8 cellular contexts compared by ENCODE assay signal in genomic region chr7:27179503-27180430, GRCh38. TPM values are rescaled to one million over a fixed set of nuclear protein-coding genes. Genes with fewer than 3 reads are reported as not detected.
DNase-seq lines count a peak whose midpoint lies in the region; ATAC-seq and TF ChIP-seq lines count a peak whose summit lies in the region.

No MANE protein-coding gene starts in this region.

- H3K9me2 ChIP-seq in DOHH2 (replicated peaks; ENCODE audit: control insufficient read depth, low read length) = no peaks in the 10 kb centered on the region

- no peaks in the 10 kb centered on the region for H3K79me2 ChIP-seq in DOHH2 (ENCODE audit: control insufficient read depth, low read length)

- H3K9me3 ChIP-seq in DOHH2 (ENCODE audit: control insufficient read depth, insufficient read depth, low read length) = no peaks in the 10 kb centered on the region

- H3K27ac ChIP-seq in DOHH2 (ENCODE audit: low read depth, low read length) = no peak overlapping the region

- peaks cover 49% of the 10 kb centered on the region for H3K27me3 ChIP-seq in DOHH2 (ENCODE audit: control insufficient read depth, low read length)

- no peaks in the 10 kb centered on the region for H4K20me1 ChIP-seq in DOHH2 (ENCODE audit: control insufficient read depth, insufficient read depth, low read depth, low read length)

- H3K4me3 ChIP-seq in DOHH2 (ENCODE audit: low read length) = peak overlapping the region; percentile 31

- no peaks in the 10 kb centered on the region for H3K9me3 Mint-ChIP-seq in stimulated activated naive CD8-positive, alpha-beta T cell treated with anti-CD3 and anti-CD28 coated beads, Interleukin-15, Interleukin-2, amounts not matched to agents 100 ng/mL and 50 ng/mL, for 24 hours

- H3K4me1 Mint-ChIP-seq in stimulated activated naive CD8-positive, alpha-beta T cell treated with anti-CD3 and anti-CD28 coated beads, Interleukin-15, Interleukin-2, amounts not matched to agents 100 ng/mL and 50 ng/mL, for 24 hours (ENCODE audit: low read depth) = peaks cover 19% of the 10 kb centered on the region

- no peaks in the 10 kb centered on the region for H3K36me3 Mint-ChIP-seq in stimulated activated naive CD8-positive, alpha-beta T cell treated with anti-CD3 and anti-CD28 coated beads, Interleukin-15, Interleukin-2, amounts not matched to agents 100 ng/mL and 50 ng/mL, for 24 hours (ENCODE audit: low read depth)

- H3K27me3 Mint-ChIP-seq in stimulated activated naive CD8-positive, alpha-beta T cell treated with anti-CD3 and anti-CD28 coated beads, Interleukin-15, Interleukin-2, amounts not matched to agents 100 ng/mL and 50 ng/mL, for 24 hours = peaks cover 74% of the 10 kb centered on the region

- H3K27ac Mint-ChIP-seq in stimulated activated naive CD8-positive, alpha-beta T cell treated with anti-CD3 and anti-CD28 coated beads, Interleukin-15, Interleukin-2, amounts not matched to agents 100 ng/mL and 50 ng/mL, for 24 hours = no peak overlapping the region

- TF ChIP-seq CTCF in DOHH2 (IDR thresholded peaks at IDR 0.05; ENCODE audit: low read depth, low read length, poor library complexity, severe bottlenecking) (peak; percentile 99), LNCAP (IDR thresholded peaks at IDR 0.05) (peak; percentile 90)

- DNase-seq in activated CD4-positive, alpha-beta T cell treated with anti-CD3 and anti-CD28 coated beads, Interleukin-2, amount 50 U/mL, for 1 hour = peak; percentile 62
- DNase-seq in effector CD4-positive, alpha-beta T cell = peak; percentile 45
- peak; percentile 94 for DNase-seq in mesenteric fat pad (ENCODE audit: low spot score)

- H3K36me3 ChIP-seq in DOHH2 (ENCODE audit: control insufficient read depth, low read length) = no peaks in the 10 kb centered on the region

- H3F3A ChIP-seq in DOHH2 (ENCODE audit: control insufficient read depth, insufficient read depth) = no peaks in the 10 kb centered on the region

- H3K4me3 Mint-ChIP-seq in stimulated activated naive CD8-positive, alpha-beta T cell treated with anti-CD3 and anti-CD28 coated beads, Interleukin-15, Interleukin-2, amounts not matched to agents 100 ng/mL and 50 ng/mL, for 24 hours = peak overlapping the region; percentile 4

- peaks cover 23% of the 10 kb centered on the region for H3K4me1 ChIP-seq in DOHH2 (ENCODE audit: control insufficient read depth, low read length)

- ATAC-seq in GM19035 (IDR thresholded peaks at IDR 0.05; ENCODE audit: unreplicated experiment) = no peak
- ATAC-seq in HG03439 (IDR thresholded peaks at IDR 0.05; ENCODE audit: unreplicated experiment) = no peak

- peak overlapping the region; percentile 48 for H3K4me2 ChIP-seq in DOHH2 (ENCODE audit: low read length)

RNA-seq across cellular contexts. Expression of gene HOXA11, which starts 5.3 kb away (rescaled TPM):
- 6.1 TPM for total RNA-seq in mesenteric fat pad

RNA-seq across cellular contexts. Expression of gene HOXA10, which starts 5.6 kb away (rescaled TPM):
- total RNA-seq in mesenteric fat pad = 19.7 TPM

RNA-seq across cellular contexts. Expression of gene HOXA9, which starts 14.4 kb away (rescaled TPM):
- 10.4 TPM for total RNA-seq in mesenteric fat pad

RNA-seq across cellular contexts. Expression of gene HOXA13, which starts 20.1 kb away (rescaled TPM):
- total RNA-seq in mesenteric fat pad = 1.9 TPM

RNA-seq across cellular contexts. Expression of gene HOXA7, which starts 23.3 kb away (rescaled TPM):
- total RNA-seq in mesenteric fat pad = 7.5 TPM
